In genomic region chr12:50542448-50542847, GRCh38 we compare ENCODE assay signal across 10 cellular contexts. TPM values are rescaled to one million over a fixed set of nuclear protein-coding genes. Genes with fewer than 3 reads are reported as not detected.
DNase-seq lines count a peak whose midpoint lies in the region; ATAC-seq and TF ChIP-seq lines count a peak whose summit lies in the region.
"Had no signal": no experiment of that assay in that cellular context is flagged by ENCODE, and none has a peak within 500 bp of the region (broad histone marks: within the 10 kb centered on the region; RNA-seq: fewer than 3 reads in every experiment).

No MANE protein-coding gene starts in this region.

- TF ChIP-seq CTCF in GM13976 (IDR thresholded peaks at IDR 0.05; ENCODE audit: borderline replicate concordance, control extremely low read depth, extremely low read depth, insufficient read depth, missing control alignments) (no peak), fibroblast of mammary gland (conservative IDR thresholded peaks at IDR 0.05; ENCODE audit: control insufficient read depth, insufficient read depth, low read depth, low read length) (no peak)

- ATAC-seq in HG03097 (IDR thresholded peaks at IDR 0.05; ENCODE audit: low FRiP score, unreplicated experiment) = no peak
- ATAC-seq in GM21515 (IDR thresholded peaks at IDR 0.05; ENCODE audit: unreplicated experiment) = no peak

- DNase-seq in A172 (ENCODE audit: low spot score) (peak; percentile 72), GM13976 (ENCODE audit: low spot score) (peak; percentile 45), SW 1271 (lab: John Stamatoyannopoulos, UW) (peak; percentile 15 to 79), fibroblast of mammary gland (ENCODE audit: low read depth) (peak; percentile 39), activated gamma-delta T cell treated with Interleukin-2 at 50 U/mL for 16 hours (no peak), foreskin melanocyte (no peak)
- DNase-seq: erythroblast, thyroid gland had no signal

- in situ Hi-C loops in GM13976 (cut with MboI; ENCODE audit: low sequenced_read_pairs, unreplicated experiment) = no loop called here

- H3K4me3 ChIP-seq in fibroblast of mammary gland (ENCODE audit: control insufficient read depth, low read depth, low read length) = no peak overlapping the region
- H3K4me3 ChIP-seq: thyroid gland had no signal

RNA-seq across cellular contexts. Expression of gene DIP2B, which starts 37.7 kb away (rescaled TPM):
- 23.1 and 25.0 TPM in 2 replicates for total RNA-seq in A172 (2014; rRNA removed; shearing (Covaris generic))

Comparison
In these comparisons a context has a peak if more than half of its experiments do, and no peak if none do; other contexts are left out.
1. DNase-seq: peak in A172 (single experiment), GM13976 (single experiment), SW 1271 (2 of 2) and fibroblast of mammary gland (single experiment); none in activated gamma-delta T cell treated with Interleukin-2 at 50 U/mL for 16 hours (single experiment) and foreskin melanocyte (single experiment).